8 cellular contexts compared by ENCODE assay signal in the genomic region with DNA sequence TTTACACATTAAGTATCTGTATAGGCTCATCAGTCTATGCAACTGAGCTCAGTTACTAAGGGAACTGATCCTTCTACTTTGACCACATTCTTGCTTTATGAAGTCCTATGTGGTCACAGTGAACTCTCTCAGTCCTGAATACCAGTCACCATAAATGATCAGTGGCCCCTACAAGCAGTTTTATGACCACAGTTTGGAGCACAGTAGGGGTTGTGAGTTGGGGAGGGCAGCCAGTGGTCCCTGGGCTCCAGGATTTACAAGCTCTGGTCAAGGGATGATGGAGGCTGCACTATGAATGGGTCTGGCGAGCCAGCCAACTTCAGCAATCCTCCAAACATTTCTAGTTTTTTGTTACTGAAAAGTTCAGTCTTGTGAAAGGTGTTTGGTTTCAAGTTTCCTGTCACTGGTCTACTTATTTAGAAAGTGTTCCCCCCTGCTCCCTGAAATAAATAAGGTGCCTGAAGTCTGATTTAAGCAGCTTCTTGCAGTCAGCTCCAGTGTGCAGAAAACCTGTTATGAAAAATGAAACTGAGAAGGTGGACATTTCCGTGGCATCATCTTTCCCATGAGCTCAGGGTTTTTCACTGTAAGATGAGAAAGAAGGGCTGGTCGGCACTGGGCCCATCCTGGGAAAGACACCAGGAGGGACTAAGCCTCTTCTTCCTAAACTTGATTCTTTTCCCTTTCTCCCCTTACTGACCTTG.
DNase-seq lines count a peak whose midpoint lies in the region; ATAC-seq and TF ChIP-seq lines count a peak whose summit lies in the region.

No MANE protein-coding gene starts in this region.

- H3K9me3 ChIP-seq in testis = no peaks in the 10 kb centered on the region

- TF ChIP-seq CTCF in testis (IDR thresholded peaks at IDR 0.05) = no peak

- DNase-seq in AG20443 (ENCODE audit: low spot score) (peak; percentile 16), NCI-H524 (lab: John Stamatoyannopoulos, UW) (no peak), testis (no peak), amygdala (lab: John Stamatoyannopoulos, UW) (no peak)
- peak; percentile 50 for DNase-seq in activated naive CD8-positive, alpha-beta T cell treated with anti-CD3 and anti-CD28 coated beads, Interleukin-2, amount 50 U/mL, for 24 hours
- DNase-seq in stimulated activated naive CD8-positive, alpha-beta T cell treated with anti-CD3 and anti-CD28 coated beads, Interleukin-15, amount 100 ng/mL, for 72 hours = peak; percentile 15 to 38

- no peak for TF ChIP-seq POLR2A in testis (IDR thresholded peaks at IDR 0.05)

- peak; percentile 88 for ATAC-seq in GM19043 (IDR thresholded peaks at IDR 0.05; ENCODE audit: low read depth, unreplicated experiment)
- peak; percentile 84 for ATAC-seq in HG03103 (IDR thresholded peaks at IDR 0.05; ENCODE audit: low read depth, unreplicated experiment)
- peak; percentile 90 for ATAC-seq in activated naive CD8-positive, alpha-beta T cell treated with anti-CD3 and anti-CD28 coated beads, Interleukin-2, amount 50 U/mL, for 24 hours
- ATAC-seq in stimulated activated naive CD8-positive, alpha-beta T cell treated with anti-CD3 and anti-CD28 coated beads, Interleukin-15, amount 100 ng/mL, for 72 hours = peak; percentile 98

- intact Hi-C loops in testis (cut with DNase I; ENCODE audit: low total_unique reads) = no loop called here

- no peaks in the 10 kb centered on the region for H3K27me3 Mint-ChIP-seq in activated naive CD8-positive, alpha-beta T cell treated with anti-CD3 and anti-CD28 coated beads, Interleukin-2, amount 50 U/mL, for 24 hours
- H3K27me3 Mint-ChIP-seq in stimulated activated naive CD8-positive, alpha-beta T cell treated with anti-CD3 and anti-CD28 coated beads, Interleukin-15, amount 100 ng/mL, for 72 hours = no peaks in the 10 kb centered on the region

- H3K36me3 Mint-ChIP-seq in activated naive CD8-positive, alpha-beta T cell treated with anti-CD3 and anti-CD28 coated beads, Interleukin-2, amount 50 U/mL, for 24 hours (ENCODE audit: low read depth) = no peaks in the 10 kb centered on the region

- no peaks in the 10 kb centered on the region for H3K27me3 ChIP-seq in testis

- 62 to 76% methylated on average over 3 of the region's 3 CpGs for WGBS in testis, 2 donors

- no peak overlapping the region for H3K27ac ChIP-seq in testis

- peaks cover 45% of the 10 kb centered on the region for H3K4me1 Mint-ChIP-seq in activated naive CD8-positive, alpha-beta T cell treated with anti-CD3 and anti-CD28 coated beads, Interleukin-2, amount 50 U/mL, for 24 hours
- H3K4me1 Mint-ChIP-seq in stimulated activated naive CD8-positive, alpha-beta T cell treated with anti-CD3 and anti-CD28 coated beads, Interleukin-15, amount 100 ng/mL, for 72 hours = peaks cover 38% of the 10 kb centered on the region

- H3K36me3 ChIP-seq in testis (ENCODE audit: low read depth, missing control alignments) = no peaks in the 10 kb centered on the region

- no peaks in the 10 kb centered on the region for H3K4me1 ChIP-seq in testis

- no peak overlapping the region for H3K4me3 ChIP-seq in testis

- no peaks in the 10 kb centered on the region for H3K9me3 Mint-ChIP-seq in activated naive CD8-positive, alpha-beta T cell treated with anti-CD3 and anti-CD28 coated beads, Interleukin-2, amount 50 U/mL, for 24 hours
- H3K9me3 Mint-ChIP-seq in stimulated activated naive CD8-positive, alpha-beta T cell treated with anti-CD3 and anti-CD28 coated beads, Interleukin-15, amount 100 ng/mL, for 72 hours = no peaks in the 10 kb centered on the region

- peak overlapping the region; percentile 92 for H3K27ac Mint-ChIP-seq in activated naive CD8-positive, alpha-beta T cell treated with anti-CD3 and anti-CD28 coated beads, Interleukin-2, amount 50 U/mL, for 24 hours
- peak overlapping the region; percentile 93 to 95 for H3K27ac Mint-ChIP-seq in stimulated activated naive CD8-positive, alpha-beta T cell treated with anti-CD3 and anti-CD28 coated beads, Interleukin-15, amount 100 ng/mL, for 72 hours

- H3K4me3 Mint-ChIP-seq in activated naive CD8-positive, alpha-beta T cell treated with anti-CD3 and anti-CD28 coated beads, Interleukin-2, amount 50 U/mL, for 24 hours = peak overlapping the region; percentile 31
- H3K4me3 Mint-ChIP-seq in stimulated activated naive CD8-positive, alpha-beta T cell treated with anti-CD3 and anti-CD28 coated beads, Interleukin-15, amount 100 ng/mL, for 72 hours = peak overlapping the region; percentile 59 to 62

Comparison
In these comparisons a context has a peak if more than half of its experiments do, and no peak if none do; other contexts are left out.
1. DNase-seq: peak in AG20443 (single experiment), activated naive CD8-positive, alpha-beta T cell treated with anti-CD3 and anti-CD28 coated beads, Interleukin-2, amount 50 U/mL, for 24 hours (single experiment) and stimulated activated naive CD8-positive, alpha-beta T cell treated with anti-CD3 and anti-CD28 coated beads, Interleukin-15, amount 100 ng/mL, for 72 hours (2 of 2); none in NCI-H524 (0 of 2), testis (single experiment) and amygdala (0 of 56).
2. Peak in every context shown above with its lines, with median percentiles within 50 percentile points of each other: ATAC-seq.